Comparison of ENCODE assay signal across 8 cellular contexts in the genomic region with DNA sequence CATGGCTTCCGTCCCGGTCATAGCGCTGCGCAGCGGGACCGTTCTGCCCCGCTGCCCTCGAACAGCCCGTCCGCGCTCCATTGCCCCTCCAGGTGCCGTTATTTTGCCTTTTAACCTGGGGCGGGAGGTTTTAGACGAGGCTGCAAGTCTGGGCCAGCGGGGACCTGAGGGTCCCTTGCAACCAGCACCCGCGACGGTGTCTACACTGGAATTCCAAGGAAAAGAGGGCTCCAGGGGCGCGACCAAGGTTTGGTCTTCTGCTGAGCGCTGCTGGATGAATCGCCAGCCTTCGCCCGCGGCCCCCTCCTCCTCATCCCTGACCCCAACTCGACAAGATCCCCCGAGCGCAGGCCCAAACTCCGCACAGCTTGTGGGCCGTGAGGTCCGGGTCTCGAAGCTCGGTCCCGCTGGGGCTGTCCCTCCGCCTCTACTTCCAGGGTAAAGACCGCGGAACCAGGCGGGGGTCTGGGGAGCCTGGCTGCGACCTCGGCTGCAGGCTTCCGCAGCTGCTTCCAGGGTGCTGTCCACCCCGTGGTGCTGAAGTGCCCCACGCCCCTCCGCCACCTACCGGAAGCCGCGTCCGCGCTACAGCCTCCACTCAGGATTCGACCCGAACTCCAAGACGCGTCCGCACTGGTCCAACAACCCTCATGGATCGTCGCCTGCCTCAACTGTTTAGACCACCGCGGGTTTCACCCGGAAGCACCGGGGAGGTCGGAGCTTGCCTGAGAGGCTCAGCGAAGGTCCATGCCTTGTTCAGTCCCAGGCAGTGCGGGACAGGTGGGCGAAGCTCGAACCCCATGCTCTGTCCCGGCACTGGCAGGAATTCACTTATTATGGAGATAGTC.
DNase-seq lines count a peak whose midpoint lies in the region; ATAC-seq and TF ChIP-seq lines count a peak whose summit lies in the region.

No MANE protein-coding gene starts in this region.

- no peaks in the 10 kb centered on the region for H3K9me3 Mint-ChIP-seq in nephron
- H3K9me3 Mint-ChIP-seq in stimulated activated naive CD8-positive, alpha-beta T cell treated with anti-CD3 and anti-CD28 coated beads, Interleukin-15, amount 100 ng/mL, for 72 hours: peaks cover 6 to 7% of the 10 kb centered on the region in 2 donors

- ATAC-seq in stimulated activated naive CD8-positive, alpha-beta T cell treated with anti-CD3 and anti-CD28 coated beads, Interleukin-15, amount 100 ng/mL, for 72 hours: no peak
- no peak for ATAC-seq in HG02623 (IDR thresholded peaks at IDR 0.05; ENCODE audit: unreplicated experiment)
- ATAC-seq in GM18858 (IDR thresholded peaks at IDR 0.05; ENCODE audit: unreplicated experiment): no peak

- H3K27me3 Mint-ChIP-seq in nephron (ENCODE audit: low read depth): peaks cover 97% of the 10 kb centered on the region
- peaks cover 92% of the 10 kb centered on the region for H3K27me3 Mint-ChIP-seq in stimulated activated naive CD8-positive, alpha-beta T cell treated with anti-CD3 and anti-CD28 coated beads, Interleukin-15, amount 100 ng/mL, for 72 hours

- DNase-seq in AG08396 (ENCODE audit: low spot score) (peak; percentile 84), Kasumi-1 (lab: John Stamatoyannopoulos, UW) (peak; percentile 36 to 44), activated T-cell treated with anti-CD3 and anti-CD28 coated beads for 24 hours (ENCODE audit: low read depth) (peak; percentile 53), fibroblast of gingiva (ENCODE audit: low read depth) (peak; percentile 56)
- DNase-seq in stimulated activated naive CD8-positive, alpha-beta T cell treated with anti-CD3 and anti-CD28 coated beads, Interleukin-15, amount 100 ng/mL, for 72 hours: peak; percentile 50 to 58

- peaks cover 26% of the 10 kb centered on the region for H3K4me1 Mint-ChIP-seq in nephron
- H3K4me1 Mint-ChIP-seq in stimulated activated naive CD8-positive, alpha-beta T cell treated with anti-CD3 and anti-CD28 coated beads, Interleukin-15, amount 100 ng/mL, for 72 hours: peaks cover 61% of the 10 kb centered on the region

- H3K4me3 Mint-ChIP-seq in nephron: peak overlapping the region; percentile 25 to 61 (median 54)
- peak overlapping the region; percentile 31 to 65 for H3K4me3 Mint-ChIP-seq in stimulated activated naive CD8-positive, alpha-beta T cell treated with anti-CD3 and anti-CD28 coated beads, Interleukin-15, amount 100 ng/mL, for 72 hours

- H3K36me3 Mint-ChIP-seq in nephron (ENCODE audit: low read depth): no peaks in the 10 kb centered on the region

- H3K27ac Mint-ChIP-seq in nephron: no peak overlapping the region
- no peak overlapping the region for H3K27ac Mint-ChIP-seq in stimulated activated naive CD8-positive, alpha-beta T cell treated with anti-CD3 and anti-CD28 coated beads, Interleukin-15, amount 100 ng/mL, for 72 hours

- peak; percentile 56 to 74 (median 60) for TF ChIP-seq CTCF in nephron (IDR thresholded peaks at IDR 0.05; ENCODE audit: unreplicated experiment in 3 of 3)
